Comparison of ENCODE assay signal across 13 cellular contexts in genomic region chr3:133476971-133477375, GRCh38.
DNase-seq lines count a peak whose midpoint lies in the region; ATAC-seq and TF ChIP-seq lines count a peak whose summit lies in the region.
"Had no signal": no experiment of that assay in that cellular context is flagged by ENCODE, and none has a peak within 500 bp of the region (broad histone marks: within the 10 kb centered on the region; RNA-seq: fewer than 3 reads in every experiment).

No MANE protein-coding gene starts in this region.

- H3K4me3 ChIP-seq in Karpas-422 (ENCODE audit: low read length), result peak overlapping the region; percentile 50
- H3K4me3 ChIP-seq in H7 (ENCODE audit: insufficient read depth, low read depth, low read length), result no peak overlapping the region
- no peak overlapping the region for H3K4me3 ChIP-seq in lower lobe of right lung
- H3K4me3 ChIP-seq: SK-N-MC had no signal

- H2AFZ ChIP-seq in Karpas-422 (ENCODE audit: low read length), result no peak overlapping the region

- intact Hi-C loops in lower lobe of right lung (cut with DNase I), result no loop called here

- no peaks in the 10 kb centered on the region for H3K27me3 ChIP-seq in Karpas-422 (ENCODE audit: low read length)
- peaks cover 1% of the 10 kb centered on the region; the same call in 1 of the 2 replicates for H3K27me3 ChIP-seq in H7 (ENCODE audit: control insufficient read depth, insufficient read depth, low read length)
- no peaks in the 10 kb centered on the region for H3K27me3 ChIP-seq in lower lobe of right lung (ENCODE audit: low read depth)

- peak overlapping the region; percentile 98 for H3K27ac ChIP-seq in Karpas-422 (ENCODE audit: low read length)
- H3K27ac ChIP-seq in lower lobe of right lung, result no peak overlapping the region
- H3K27ac ChIP-seq: SK-N-MC had no signal

- H3K9me2 ChIP-seq in Karpas-422 (replicated peaks; ENCODE audit: insufficient read depth, low read length), result no peaks in the 10 kb centered on the region

- TF ChIP-seq CTCF in lower lobe of right lung (IDR thresholded peaks at IDR 0.05), result no peak

- H3K9me3 ChIP-seq in Karpas-422 (ENCODE audit: low read length) (no peaks in the 10 kb centered on the region), lower lobe of right lung (no peaks in the 10 kb centered on the region)

- H3K79me2 ChIP-seq in Karpas-422 (ENCODE audit: low read length), result no peaks in the 10 kb centered on the region

- H3K4me2 ChIP-seq in Karpas-422 (ENCODE audit: low read depth, low read length, poor library complexity, severe bottlenecking), result peak overlapping the region; percentile 74

- peak; percentile 95 for DNase-seq in DMS 273 treated with DMSO at 0.1 percent for 48 hours (lab: John Stamatoyannopoulos, UW)
- peak; percentile 91 for DNase-seq in Karpas-422
- peak; percentile 96 to 98 for DNase-seq in NCI-H524 (lab: John Stamatoyannopoulos, UW)
- peak; percentile 89 for DNase-seq in left kidney (ENCODE audit: low read depth, low spot score)
- DNase-seq in stimulated activated CD4-positive, alpha-beta T cell treated with anti-CD3 and anti-CD28 coated beads, Interleukin-4, amount 100 ng/mL, for 24 hours, result no peak
- DNase-seq in H7, result no peak
- DNase-seq in lower lobe of right lung, result no peak
- DNase-seq: activated CD4-positive, alpha-beta memory T cell treated with anti-CD3 and anti-CD28 coated beads for 36 hours; effector memory CD8-positive, alpha-beta T cell; hippocampal formation; stimulated activated naive CD4-positive, alpha-beta T cell had no signal

- ATAC-seq in lower lobe of right lung, result no peak
- ATAC-seq in HG03457 (IDR thresholded peaks at IDR 0.05; ENCODE audit: unreplicated experiment), result no peak
- ATAC-seq: effector memory CD8-positive, alpha-beta T cell had no signal

- peak overlapping the region; percentile 78 for H3K9ac ChIP-seq in Karpas-422 (ENCODE audit: low read length)

- no peaks in the 10 kb centered on the region for H4K20me1 ChIP-seq in Karpas-422 (ENCODE audit: insufficient read depth, low read depth, low read length)

- H3K4me1 ChIP-seq in Karpas-422 (ENCODE audit: low read length) (peaks cover 90% of the 10 kb centered on the region), lower lobe of right lung (peaks cover 26% of the 10 kb centered on the region)

- H3K36me3 ChIP-seq in Karpas-422 (ENCODE audit: insufficient read depth, low read length) (no peaks in the 10 kb centered on the region), H7 (replicated peaks; ENCODE audit: control insufficient read depth, insufficient read depth, low read length) (no peaks in the 10 kb centered on the region), lower lobe of right lung (no peaks in the 10 kb centered on the region)

Comparison
In these comparisons a context has a peak if more than half of its experiments do, and no peak if none do; other contexts are left out.
1. DNase-seq: peak in DMS 273 treated with DMSO at 0.1 percent for 48 hours (single experiment), Karpas-422 (single experiment), NCI-H524 (2 of 2) and left kidney (single experiment); none in stimulated activated CD4-positive, alpha-beta T cell treated with anti-CD3 and anti-CD28 coated beads, Interleukin-4, amount 100 ng/mL, for 24 hours (single experiment), H7 (single experiment) and lower lobe of right lung (single experiment).